ENCODE assay signal across 31 cellular contexts in genomic region chr6:161941565-161941964, GRCh38.
"Had no signal": no experiment of that assay in that cellular context is flagged by ENCODE, and none has a peak within 500 bp of the region (broad histone marks: within the 10 kb centered on the region; RNA-seq: fewer than 3 reads in every experiment).

No MANE protein-coding gene starts in this region.

- H3K36me3 ChIP-seq: neural progenitor cell, ovary, right lobe of liver, sigmoid colon, spleen, suprapubic skin, tibial artery, upper lobe of left lung, vagina had no signal

- H3K9ac ChIP-seq: neural progenitor cell, parathyroid adenoma had no signal

- ATAC-seq: natural killer cell; psoas muscle; right cardiac atrium; stimulated activated naive CD8-positive, alpha-beta T cell treated with anti-CD3 and anti-CD28 coated beads, Interleukin-15, amount 100 ng/mL, for 72 hours; stimulated activated naive CD8-positive, alpha-beta T cell treated with anti-CD3 and anti-CD28 coated beads, Interleukin-15, Interleukin-2, amounts not matched to agents 100 U/mL and 50 U/mL, for 24 hours had no signal

- H3K9me3 Mint-ChIP-seq: natural killer cell; nephron; neural progenitor cell; stimulated activated memory B cell treated with anti-CD40 and anti-IgM and Interleukin-4, amounts not matched to agents 10 μg/mL and 1 μg/mL and 100 μg/mL, for 72 hours had no signal

- H3K4me2 ChIP-seq: neural progenitor cell, smooth muscle cell had no signal

- FAIRE-seq: urothelium cell line had no signal

- DNase-seq: natural killer cell; occipital lobe; ovary; posterior cingulate gyrus; psoas muscle; right cardiac atrium; right lobe of liver; sigmoid colon; stimulated activated CD4-positive, alpha-beta T cell treated with anti-CD3 and anti-CD28 coated beads, Interleukin-12 subunit alpha, Interleukin-12 subunit beta, amount 100 ng/mL, for 4 hours; stimulated activated CD4-positive, alpha-beta T cell treated with anti-CD3 and anti-CD28 coated beads, Interleukin-1b, Interleukin-23, amount 100 ng/mL, for 48 hours; stimulated activated CD4-positive, alpha-beta T cell treated with anti-CD3 and anti-CD28 coated beads, Interleukin-4, amount 100 ng/mL, for 1 hour; stimulated activated CD4-positive, alpha-beta T cell treated with anti-CD3 and anti-CD28 coated beads, Interleukin-4, amount 100 ng/mL, for 4 hours; stimulated activated CD8-positive, alpha-beta memory T cell treated with anti-CD3 and anti-CD28 coated beads, Interleukin-4, amount 100 ng/mL, for 48 hours; stimulated activated naive CD4-positive, alpha-beta T cell; stimulated activated naive CD8-positive, alpha-beta T cell treated with anti-CD3 and anti-CD28 coated beads, Interleukin-15, amount 100 ng/mL, for 72 hours; stimulated activated naive CD8-positive, alpha-beta T cell treated with anti-CD3 and anti-CD28 coated beads, Interleukin-15, Interleukin-2, amounts not matched to agents 100 U/mL and 50 U/mL, for 24 hours; substantia nigra; testis; tibial artery; trophoblast cell; upper lobe of left lung had no signal

- H3K4me1 ChIP-seq: neural progenitor cell, parathyroid adenoma, psoas muscle, right lobe of liver, sigmoid colon, spleen, suprapubic skin, tibial artery, upper lobe of left lung, vagina had no signal

- H3K36me3 Mint-ChIP-seq: natural killer cell; neural progenitor cell; stimulated activated memory B cell treated with anti-CD40 and anti-IgM and Interleukin-4, amounts not matched to agents 10 μg/mL and 1 μg/mL and 100 μg/mL, for 72 hours had no signal

- H3K27ac ChIP-seq: neural progenitor cell, ovary, parathyroid adenoma, psoas muscle, right lobe of liver, sigmoid colon, spleen, suprapubic skin, testis, tibial artery, upper lobe of left lung, vagina had no signal

- H3K27ac Mint-ChIP-seq: natural killer cell; nephron; neural progenitor cell; progenitor cell of endocrine pancreas; stimulated activated memory B cell treated with anti-CD40 and anti-IgM and Interleukin-4, amounts not matched to agents 10 μg/mL and 1 μg/mL and 100 μg/mL, for 72 hours had no signal

- H3K9me3 ChIP-seq: ovary, psoas muscle, right lobe of liver, sigmoid colon, testis, upper lobe of left lung, vagina had no signal

- H3K27me3 Mint-ChIP-seq: stimulated activated memory B cell treated with anti-CD40 and anti-IgM and Interleukin-4, amounts not matched to agents 10 μg/mL and 1 μg/mL and 100 μg/mL, for 72 hours; stimulated activated naive CD8-positive, alpha-beta T cell treated with anti-CD3 and anti-CD28 coated beads, Interleukin-15, amount 100 ng/mL, for 72 hours had no signal

- H3K27me3 ChIP-seq: neural progenitor cell, ovary, right lobe of liver, sigmoid colon, spleen, suprapubic skin, testis, tibial artery, upper lobe of left lung, vagina had no signal

- H3K4me1 Mint-ChIP-seq: natural killer cell; stimulated activated memory B cell treated with anti-CD40 and anti-IgM and Interleukin-4, amounts not matched to agents 10 μg/mL and 1 μg/mL and 100 μg/mL, for 72 hours; stimulated activated naive CD8-positive, alpha-beta T cell treated with anti-CD3 and anti-CD28 coated beads, Interleukin-15, amount 100 ng/mL, for 72 hours had no signal

- H3K4me3 Mint-ChIP-seq: natural killer cell; nephron; neural progenitor cell; stimulated activated memory B cell treated with anti-CD40 and anti-IgM and Interleukin-4, amounts not matched to agents 10 μg/mL and 1 μg/mL and 100 μg/mL, for 72 hours; stimulated activated naive CD8-positive, alpha-beta T cell treated with anti-CD3 and anti-CD28 coated beads, Interleukin-15, amount 100 ng/mL, for 72 hours had no signal

- H3K4me3 ChIP-seq: neural progenitor cell, ovary, psoas muscle, right lobe of liver, sigmoid colon, smooth muscle cell, spleen, suprapubic skin, testis, tibial artery, upper lobe of left lung, vagina had no signal
